11 cellular contexts compared by ENCODE assay signal in the genomic region with DNA sequence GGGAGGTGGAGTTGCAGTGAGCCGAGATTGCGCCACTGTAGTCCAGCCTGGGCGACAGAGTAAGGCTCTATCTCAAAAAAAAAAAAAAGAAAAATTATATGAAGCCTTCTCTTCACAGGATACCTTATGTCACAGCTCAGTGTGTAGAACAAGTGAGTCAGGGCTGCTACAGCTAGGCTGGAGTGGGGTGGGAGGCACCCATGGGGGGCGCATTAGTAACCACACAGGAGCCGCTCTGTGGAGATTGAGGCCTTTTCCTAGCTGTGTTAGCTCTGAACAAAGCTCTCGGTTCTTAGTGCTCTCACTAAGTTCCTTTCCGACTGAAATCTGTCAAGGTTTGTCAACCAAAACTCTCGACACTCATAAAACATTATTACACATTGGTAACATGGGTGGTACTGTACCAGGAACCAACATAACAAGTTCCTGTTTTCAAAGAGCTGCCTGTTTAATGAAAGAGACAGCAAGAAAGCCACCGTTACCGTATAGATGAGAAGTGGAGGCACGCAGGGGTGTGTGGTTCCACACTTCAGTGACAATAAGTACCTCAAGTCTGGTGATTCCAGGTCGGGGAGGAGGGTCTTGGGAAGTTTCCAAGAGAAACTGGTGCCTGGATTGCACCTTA. TPM values are rescaled to one million over a fixed set of nuclear protein-coding genes. Genes with fewer than 3 reads are reported as not detected.
DNase-seq lines count a peak whose midpoint lies in the region; ATAC-seq, FAIRE-seq and TF ChIP-seq lines count a peak whose summit lies in the region.
"Had no signal": no experiment of that assay in that cellular context is flagged by ENCODE, and none has a peak within 500 bp of the region (broad histone marks: within the 10 kb centered on the region; RNA-seq: fewer than 3 reads in every experiment).

No MANE protein-coding gene starts in this region.

- TF ChIP-seq POLR2A in GM12891 (IDR thresholded peaks at IDR 0.05; ENCODE audit: low read depth, low read length) = no peak

- no peaks in the 10 kb centered on the region for H3K36me3 Mint-ChIP-seq in activated B cell treated with CpG ODN at 0.5 μM for 24 hours (ENCODE audit: low read depth)

- H3K27me3 ChIP-seq in neutrophil = peaks cover 22% of the 10 kb centered on the region
- H3K27me3 ChIP-seq in Karpas-422 (ENCODE audit: low read length) = no peaks in the 10 kb centered on the region

- no peak overlapping the region for H3K9ac ChIP-seq in Karpas-422 (ENCODE audit: low read length)

- intact Hi-C loops in activated B cell treated with CpG ODN at 0.5 μM for 24 hours (cut with micrococcal nuclease) = loop anchor here (1.0 to 10.0 kb wide), 6 partner anchors 52 to 947 kb away; a partner anchor contains a TSS

- H3K27me3 Mint-ChIP-seq in activated B cell treated with CpG ODN at 0.5 μM for 24 hours = no peaks in the 10 kb centered on the region

- H3K79me2 ChIP-seq in Karpas-422 (ENCODE audit: low read length) = no peaks in the 10 kb centered on the region

- H3K4me3 ChIP-seq in neutrophil (ENCODE audit: low read depth in 1 of 2, low read length in 1 of 2) = peak overlapping the region; percentile 26 to 48
- H3K4me3 ChIP-seq in Karpas-422 (ENCODE audit: low read length) = no peak overlapping the region

- H3K36me3 ChIP-seq in neutrophil (no peaks in the 10 kb centered on the region), Karpas-422 (ENCODE audit: insufficient read depth, low read length) (no peaks in the 10 kb centered on the region)

- H3K9me3 ChIP-seq in neutrophil (no peaks in the 10 kb centered on the region), Karpas-422 (ENCODE audit: low read length) (no peaks in the 10 kb centered on the region)

- peaks cover 37% of the 10 kb centered on the region for H3K4me1 Mint-ChIP-seq in activated B cell treated with CpG ODN at 0.5 μM for 24 hours

- no peak overlapping the region for H3K4me2 ChIP-seq in Karpas-422 (ENCODE audit: low read depth, low read length, poor library complexity, severe bottlenecking)

- H3K9me2 ChIP-seq in Karpas-422 (replicated peaks; ENCODE audit: insufficient read depth, low read length) = no peaks in the 10 kb centered on the region

- no peaks in the 10 kb centered on the region for H3K9me3 Mint-ChIP-seq in activated B cell treated with CpG ODN at 0.5 μM for 24 hours

- TF ChIP-seq CTCF in activated B cell treated with CpG ODN at 0.5 μM for 24 hours (IDR thresholded peaks at IDR 0.05) (no peak), neutrophil (IDR thresholded peaks at IDR 0.05) (no peak)

- H3K27ac Mint-ChIP-seq in activated B cell treated with CpG ODN at 0.5 μM for 24 hours = peak overlapping the region; percentile 92

- H2AFZ ChIP-seq in Karpas-422 (ENCODE audit: low read length) = no peak overlapping the region

- POLR2A ChIA-PET in activated B cell treated with CpG ODN at 0.5 μM for 24 hours (lab: Charles Lee) = interaction anchor here (0.5 to 4.8 kb wide), 28 partner anchors 9 to 491 kb away, joined by 3 to 83 read pairs (median 6); a partner anchor contains a TSS

- H4K20me1 ChIP-seq in Karpas-422 (ENCODE audit: insufficient read depth, low read depth, low read length) = no peaks in the 10 kb centered on the region

- H3K27ac ChIP-seq in neutrophil (peak overlapping the region; percentile 52), Karpas-422 (ENCODE audit: low read length) (no peak overlapping the region)

- peak; percentile 52 for ATAC-seq in HG02852 (IDR thresholded peaks at IDR 0.05; ENCODE audit: unreplicated experiment)
- ATAC-seq in activated B cell treated with CpG ODN at 0.5 μM for 24 hours (ENCODE audit: low read depth) = peak; percentile 81
- no peak for ATAC-seq in HG03469 (IDR thresholded peaks at IDR 0.05; ENCODE audit: unreplicated experiment)

- CTCF ChIA-PET in activated B cell treated with CpG ODN at 0.5 μM for 24 hours (lab: Charles Lee) = interaction anchor here (0.6 to 5.3 kb wide), 9 partner anchors 52 to 444 kb away, joined by 3 to 61 read pairs (median 3); a partner anchor contains a TSS

- H3K4me1 ChIP-seq in neutrophil (ENCODE audit: control insufficient read depth in 1 of 2, insufficient read depth in 1 of 2, low read depth in 1 of 2, low read length in 1 of 2) (peaks cover 36 to 40% of the 10 kb centered on the region in 2 experiments), Karpas-422 (ENCODE audit: low read length) (peaks cover 15% of the 10 kb centered on the region)

- H3K4me3 Mint-ChIP-seq in activated B cell treated with CpG ODN at 0.5 μM for 24 hours = peak overlapping the region; percentile 63

- FAIRE-seq in GM12891 (lab: Jason Lieb, UNC) = peak; percentile 76
- FAIRE-seq: bronchial epithelial cell, G401.6 had no signal

- no peak for DNase-seq in GM12891 (ENCODE audit: insufficient read length, low spot score)
- peak; percentile 30 for DNase-seq in activated B cell treated with CpG ODN at 0.5 μM for 24 hours
- no peak for DNase-seq in Karpas-422
- DNase-seq in NCI-H146 treated with DMSO at 0.1 percent for 48 hours (lab: John Stamatoyannopoulos, UW; ENCODE audit: unreplicated experiment) = no peak
- no peak for DNase-seq in foreskin melanocyte
- DNase-seq: NCI-H446 had no signal

TF ChIP-seq in GM12891, 5 proteins besides CTCF, POLR2A, EP300 and RAD21:
- no peak for TF ChIP-seq POU2F2 (IDR thresholded peaks at IDR 0.05; ENCODE audit: low read depth, low read length)

RNA-seq across cellular contexts. Expression of a gene that starts 4.4 kb away (rescaled TPM):
- polyA plus RNA-seq in GM12891 (2012; ENCODE audit: low read depth, missing spikeins) = 0.17 TPM
- not detected in 2 replicates for total RNA-seq in activated B cell treated with CpG ODN at 0.5 μM for 24 hours
- total RNA-seq in Karpas-422 (2014; rRNA removed; shearing (Covaris generic); ENCODE audit: low replicate concordance) = not detected in 2 replicates
- total RNA-seq: bronchial epithelial cell had no signal

RNA-seq across cellular contexts. Expression of a gene that starts 46.1 kb away (rescaled TPM):
- polyA plus RNA-seq in GM12891 (2012; ENCODE audit: low read depth, missing spikeins) = not detected
- 0.20 TPM in 1 of 2 replicates, not detected in the other for total RNA-seq in activated B cell treated with CpG ODN at 0.5 μM for 24 hours
- not detected in 2 replicates for total RNA-seq in Karpas-422 (2014; rRNA removed; shearing (Covaris generic); ENCODE audit: low replicate concordance)
- total RNA-seq: bronchial epithelial cell had no signal

RNA-seq across cellular contexts. Expression of a gene that starts 52.6 kb away (rescaled TPM):
- 5.0 TPM for polyA plus RNA-seq in GM12891 (2012; ENCODE audit: low read depth, missing spikeins)
- total RNA-seq in activated B cell treated with CpG ODN at 0.5 μM for 24 hours = 4.2 and 5.7 TPM in 2 replicates
- total RNA-seq in Karpas-422 (2014; rRNA removed; shearing (Covaris generic); ENCODE audit: low replicate concordance) = 10.0 and 11.8 TPM in 2 replicates

RNA-seq across cellular contexts. Expression of a gene that starts 52.6 kb away (rescaled TPM):
- 0.21 TPM for polyA plus RNA-seq in GM12891 (2012; ENCODE audit: low read depth, missing spikeins)
- total RNA-seq in activated B cell treated with CpG ODN at 0.5 μM for 24 hours = 0.29 and 0.40 TPM in 2 replicates
- 0.07 and 0.22 TPM in 2 replicates for total RNA-seq in Karpas-422 (2014; rRNA removed; shearing (Covaris generic); ENCODE audit: low replicate concordance)
- total RNA-seq: bronchial epithelial cell had no signal
